25 cellular contexts compared by ENCODE assay signal in the genomic region with DNA sequence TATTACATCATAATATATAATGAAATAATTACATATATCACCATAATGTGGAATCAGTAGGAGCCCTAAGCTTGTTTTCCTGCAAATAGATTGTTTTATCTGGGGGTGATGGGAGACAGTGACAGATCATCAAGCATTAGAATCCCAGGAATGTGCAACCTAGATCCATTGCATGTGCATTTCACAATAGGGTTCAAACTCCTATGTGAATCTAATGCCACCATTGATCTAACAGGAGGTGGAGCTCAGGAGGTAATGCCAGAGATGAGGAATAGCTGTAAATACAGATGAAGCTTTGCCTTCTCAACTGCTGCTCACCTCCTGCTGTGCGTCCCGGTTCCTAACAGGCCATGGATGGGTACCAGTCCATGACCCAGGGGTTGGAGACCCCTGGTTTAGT.
DNase-seq lines count a peak whose midpoint lies in the region; ATAC-seq, FAIRE-seq and TF ChIP-seq lines count a peak whose summit lies in the region.
"Had no signal": no experiment of that assay in that cellular context is flagged by ENCODE, and none has a peak within 500 bp of the region (broad histone marks: within the 10 kb centered on the region; RNA-seq: fewer than 3 reads in every experiment).

No MANE protein-coding gene starts in this region.

- DNase-seq in GM23338 (ENCODE audit: low spot score): peak; percentile 3
- DNase-seq in HepG2 (ENCODE audit: low spot score): peak; percentile 83
- DNase-seq in right lobe of liver: peak in 1 of 3 donors; percentile 47
- peak; percentile 11 for DNase-seq in renal cortical epithelial cell (ENCODE audit: low read depth)
- no peak for DNase-seq in medulla oblongata (ENCODE audit: extremely low spot score)
- no peak for DNase-seq in CD4-positive, alpha-beta T cell
- DNase-seq in Peyer's patch: no peak
- DNase-seq: AML-193; CD4-positive, alpha-beta memory T cell; CD8-positive, alpha-beta memory T cell; COR-L47; DMS 273 treated with DMSO at 0.1 percent for 48 hours; DMS153; DMS53; DMS79 treated with DMSO at 0.1 percent for 48 hours; GF-D8 had no signal

- TF ChIP-seq EP300 in HepG2 (IDR thresholded peaks at IDR 0.05; ENCODE audit: low read depth in 2 of 2, low read length in 2 of 2) (peak in 1 of 2 experiments; percentile 26; a peak in 1 of 4 replicates), HepG2 (CRISPR knock-in tag; IDR thresholded peaks at IDR 0.05; ENCODE audit: borderline replicate concordance) (no peak)

- no peaks in the 10 kb centered on the region for H3K36me3 ChIP-seq in GM23338 (ENCODE audit: insufficient read depth)
- H3K36me3 ChIP-seq in HepG2 (replicated peaks in 1 of 2; ENCODE audit: control insufficient read depth in 1 of 2, insufficient read depth in 2 of 2, low read length in 2 of 2): no peaks in the 10 kb centered on the region
- H3K36me3 ChIP-seq in right lobe of liver: no peaks in the 10 kb centered on the region
- H3K36me3 ChIP-seq in Peyer's patch: no peaks in the 10 kb centered on the region
- H3K36me3 ChIP-seq: BLaER1 treated with 17β-estradiol and CSF1 and Interleukin-3, amounts not matched to agents 10 nM and 100 nM had no signal

- BruUV-seq in HepG2 (replicated peaks; lab: Mats Ljungman, UMichigan): no TSS peak

- in situ Hi-C loops in HepG2 (cut with HindIII; ENCODE audit: extremely low pct_ligation_motif_present, low pct_unique_long_range_greater_than_20kb): no loop called here

- H3K4me3 ChIP-seq in GM23338 (no peak overlapping the region), HepG2 (replicated peaks in 1 of 3; ENCODE audit: insufficient read depth in 1 of 3, low read depth in 2 of 3, low read length in 3 of 3) (no peak overlapping the region), right lobe of liver (no peak overlapping the region), Peyer's patch (no peak overlapping the region)
- H3K4me3 ChIP-seq: A549; BLaER1 treated with 17β-estradiol and CSF1 and Interleukin-3, amounts not matched to agents 10 nM and 100 nM had no signal

- H3K9me3 Mint-ChIP-seq in GM23338: no peaks in the 10 kb centered on the region
- H3K9me3 Mint-ChIP-seq in CD4-positive, alpha-beta T cell: peaks cover 2% of the 10 kb centered on the region

- H3K36me3 Mint-ChIP-seq in GM23338 (ENCODE audit: low read depth): no peaks in the 10 kb centered on the region
- no peaks in the 10 kb centered on the region for H3K36me3 Mint-ChIP-seq in CD4-positive, alpha-beta T cell (ENCODE audit: low read depth)
- H3K36me3 Mint-ChIP-seq: CD4-positive, alpha-beta memory T cell; CD8-positive, alpha-beta memory T cell had no signal

- H3K27me3 Mint-ChIP-seq in GM23338 (ENCODE audit: insufficient read depth, low read depth, poor library complexity): no peaks in the 10 kb centered on the region
- H3K27me3 Mint-ChIP-seq in CD4-positive, alpha-beta T cell: peaks cover 5% of the 10 kb centered on the region

- intact Hi-C loops in HepG2 (cut with micrococcal nuclease; ENCODE audit: unreplicated experiment): no loop called here
- intact Hi-C loops in right lobe of liver (cut with DNase I): no loop called here
- intact Hi-C loops in CD4-positive, alpha-beta T cell (cut with DNase I, micrococcal nuclease): no loop called here

- no peaks in the 10 kb centered on the region for H3K9me3 ChIP-seq in HepG2 (ENCODE audit: low read length)
- H3K9me3 ChIP-seq in right lobe of liver: no peaks in the 10 kb centered on the region
- no peaks in the 10 kb centered on the region for H3K9me3 ChIP-seq in CD4-positive, alpha-beta T cell (ENCODE audit: control insufficient read depth, low read length)
- no peaks in the 10 kb centered on the region for H3K9me3 ChIP-seq in Peyer's patch
- H3K9me3 ChIP-seq: A549; BLaER1 treated with 17β-estradiol and CSF1 and Interleukin-3, amounts not matched to agents 10 nM and 100 nM had no signal

- TF ChIP-seq POLR2A in HepG2 (IDR thresholded peaks at IDR 0.05; ENCODE audit: insufficient read depth in 1 of 2, low read depth in 2 of 2, low read length in 2 of 2): no peak
- TF ChIP-seq POLR2A in right lobe of liver (IDR thresholded peaks at IDR 0.05): peak; percentile 25
- TF ChIP-seq POLR2A in Peyer's patch (IDR thresholded peaks at IDR 0.05): no peak

- H3K4me1 ChIP-seq in GM23338 (ENCODE audit: insufficient read depth) (no peaks in the 10 kb centered on the region), HepG2 (ENCODE audit: insufficient read depth, low read length) (0 out of 2 replicates have a peak, but pooled peaks cover 9% of the 10 kb centered on the region), right lobe of liver (no peaks in the 10 kb centered on the region), Peyer's patch (no peaks in the 10 kb centered on the region)
- H3K4me1 ChIP-seq: A549 had no signal

- POLR2A ChIA-PET in HepG2 (lab: Yijun Ruan, JAX): interaction anchor here (1.0 kb wide), 1 partner anchor 24 kb away, joined by 4 read pairs; no protein-coding TSS in a partner anchor
- POLR2A ChIA-PET in CD4-positive, alpha-beta T cell (lab: Charles Lee): no interaction called here

- CTCF ChIA-PET in HepG2 (lab: Yijun Ruan, JAX; ENCODE audit: low intra/inter-chr PET ratio, low total read pairs): interaction anchor here (1.0 kb wide), 1 partner anchor 82 kb away, joined by 3 read pairs; no protein-coding TSS in a partner anchor
- CTCF ChIA-PET in CD4-positive, alpha-beta T cell (lab: Charles Lee): no interaction called here

- 9% methylated on average over 2 of the region's 2 CpGs for WGBS in HepG2 (ENCODE audit: low lambda C conversion rate)
- 32% methylated on average over 2 of the region's 2 CpGs for WGBS in right lobe of liver (ENCODE audit: insufficient coverage, low coverage, low lambda C conversion rate, missing lambda C conversion rate)

- H3K9ac ChIP-seq in HepG2 (ENCODE audit: insufficient read depth, low read depth, low read length): no peak overlapping the region
- H3K9ac ChIP-seq: BLaER1 treated with 17β-estradiol and CSF1 and Interleukin-3, amounts not matched to agents 10 nM and 100 nM had no signal

- H3K9me2 ChIP-seq in GM23338 (ENCODE audit: insufficient read depth): peaks cover 5% of the 10 kb centered on the region; the same call in 1 of the 2 replicates

- TF ChIP-seq RAD21 in HepG2 (CRISPR knock-in tag; IDR thresholded peaks at IDR 0.05): no peak

- TF ChIP-seq CTCF in GM23338 (conservative IDR thresholded peaks at IDR 0.05; ENCODE audit: low read depth in 2 of 2): no peak
- peak; percentile 20; the same call in 1 of the 2 replicates for TF ChIP-seq CTCF in HepG2 (CRISPR knock-in tag; IDR thresholded peaks at IDR 0.05)
- TF ChIP-seq CTCF in right lobe of liver (IDR thresholded peaks at IDR 0.05): peak in 1 of 4 donors; percentile 4
- TF ChIP-seq CTCF in CD4-positive, alpha-beta T cell (IDR thresholded peaks at IDR 0.05): no peak
- TF ChIP-seq CTCF in Peyer's patch (IDR thresholded peaks at IDR 0.05): no peak

- no peak overlapping the region for H3K27ac ChIP-seq in GM23338 (ENCODE audit: low read depth)
- no peak overlapping the region for H3K27ac ChIP-seq in HepG2 (ENCODE audit: extremely low read length, insufficient read depth, low read length)
- no peak overlapping the region for H3K27ac ChIP-seq in right lobe of liver
- no peak overlapping the region for H3K27ac ChIP-seq in CD4-positive, alpha-beta T cell (ENCODE audit: low read depth, low read length)
- no peak overlapping the region for H3K27ac ChIP-seq in Peyer's patch
- H3K27ac ChIP-seq: 22Rv1; A549; BLaER1 treated with 17β-estradiol and CSF1 and Interleukin-3, amounts not matched to agents 10 nM and 100 nM; C4-2B had no signal

- peak; percentile 32 for FAIRE-seq in HepG2 (lab: Jason Lieb, UNC)
- FAIRE-seq: A549, G401.6, GM12891, GM19239 had no signal

- no peak overlapping the region for H3K4me3 Mint-ChIP-seq in GM23338
- H3K4me3 Mint-ChIP-seq in CD4-positive, alpha-beta T cell: no peak overlapping the region
- H3K4me3 Mint-ChIP-seq: B cell; CD4-positive, alpha-beta memory T cell; CD8-positive, alpha-beta memory T cell had no signal

- H3K4me1 Mint-ChIP-seq in GM23338: no peaks in the 10 kb centered on the region
- no peaks in the 10 kb centered on the region for H3K4me1 Mint-ChIP-seq in CD4-positive, alpha-beta T cell (ENCODE audit: low read depth)
- H3K4me1 Mint-ChIP-seq: B cell; CD4-positive, alpha-beta memory T cell; CD8-positive, alpha-beta memory T cell had no signal

- ATAC-seq in GM23338: no peak
- ATAC-seq in HepG2: peak; percentile 98
- ATAC-seq in right lobe of liver: peak; percentile 86 to 92 (median 90)
- ATAC-seq in GM21367 (IDR thresholded peaks at IDR 0.05; ENCODE audit: unreplicated experiment): no peak
- ATAC-seq in CD4-positive, alpha-beta T cell (ENCODE audit: poor library complexity): no peak
- ATAC-seq: A549 had no signal

- H3K79me2 ChIP-seq in GM23338 (replicated peaks; ENCODE audit: insufficient read depth) (no peaks in the 10 kb centered on the region), HepG2 (ENCODE audit: insufficient read depth, low read length) (no peaks in the 10 kb centered on the region)

- H3K27ac Mint-ChIP-seq in GM23338: no peak overlapping the region
- no peak overlapping the region for H3K27ac Mint-ChIP-seq in CD4-positive, alpha-beta T cell
- H3K27ac Mint-ChIP-seq: B cell; CD4-positive, alpha-beta memory T cell; CD8-positive, alpha-beta memory T cell had no signal

- H3K4me2 ChIP-seq in GM23338 (no peak overlapping the region), HepG2 (ENCODE audit: low read depth, low read length) (no peak overlapping the region)
- H3K4me2 ChIP-seq: A549; BLaER1 treated with 17β-estradiol and CSF1 and Interleukin-3, amounts not matched to agents 10 nM and 100 nM had no signal

- H3F3A ChIP-seq in GM23338 (replicated peaks; ENCODE audit: low read depth): no peaks in the 10 kb centered on the region

- H3K27me3 ChIP-seq in GM23338 (ENCODE audit: insufficient read depth): no peaks in the 10 kb centered on the region
- no peaks in the 10 kb centered on the region for H3K27me3 ChIP-seq in HepG2 (ENCODE audit: control insufficient read depth in 1 of 2, insufficient read depth in 2 of 2, low read length in 2 of 2)
- no peaks in the 10 kb centered on the region for H3K27me3 ChIP-seq in right lobe of liver
- H3K27me3 ChIP-seq in CD4-positive, alpha-beta T cell (ENCODE audit: control insufficient read depth, insufficient read depth, low read length): no peaks in the 10 kb centered on the region
- no peaks in the 10 kb centered on the region for H3K27me3 ChIP-seq in Peyer's patch
- H3K27me3 ChIP-seq: BLaER1 treated with 17β-estradiol and CSF1 and Interleukin-3, amounts not matched to agents 10 nM and 100 nM had no signal

- H2AFZ ChIP-seq in GM23338: no peak overlapping the region
- H2AFZ ChIP-seq in HepG2 (ENCODE audit: low read length): no peak overlapping the region

- H4K20me1 ChIP-seq in GM23338 (replicated peaks; ENCODE audit: insufficient read depth) (no peaks in the 10 kb centered on the region), HepG2 (ENCODE audit: insufficient read depth, low read length) (no peaks in the 10 kb centered on the region)
- H4K20me1 ChIP-seq: BLaER1 treated with 17β-estradiol and CSF1 and Interleukin-3, amounts not matched to agents 10 nM and 100 nM had no signal

TF ChIP-seq in GM23338, 12 proteins besides CTCF, POLR2A, EP300 and RAD21 (continues in another document):
- TF ChIP-seq JUNB (IDR thresholded peaks at IDR 0.05; ENCODE audit: unreplicated experiment) (no peak), NANOG (IDR thresholded peaks at IDR 0.05; ENCODE audit: borderline replicate concordance) (no peak)

TF ChIP-seq in HepG2, 621 proteins besides CTCF, POLR2A, EP300 and RAD21 (continues in another document):
- TF ChIP-seq ZNF101 (CRISPR knock-in tag; IDR thresholded peaks at IDR 0.05; ENCODE audit: borderline replicate concordance, low read depth): no peak

Comparison
In these comparisons a context has a peak if more than half of its experiments do, and no peak if none do; other contexts are left out.
1. ATAC-seq: peak in HepG2 (single experiment) and right lobe of liver (4 of 4); none in GM23338 (single experiment), GM21367 (single experiment) and CD4-positive, alpha-beta T cell (single experiment).
2. DNase-seq: peak in GM23338 (single experiment), HepG2 (single experiment) and renal cortical epithelial cell (single experiment); none in medulla oblongata (single experiment), CD4-positive, alpha-beta T cell (0 of 10) and Peyer's patch (0 of 3).